ENCODE assay signal across 8 cellular contexts in the genomic region with DNA sequence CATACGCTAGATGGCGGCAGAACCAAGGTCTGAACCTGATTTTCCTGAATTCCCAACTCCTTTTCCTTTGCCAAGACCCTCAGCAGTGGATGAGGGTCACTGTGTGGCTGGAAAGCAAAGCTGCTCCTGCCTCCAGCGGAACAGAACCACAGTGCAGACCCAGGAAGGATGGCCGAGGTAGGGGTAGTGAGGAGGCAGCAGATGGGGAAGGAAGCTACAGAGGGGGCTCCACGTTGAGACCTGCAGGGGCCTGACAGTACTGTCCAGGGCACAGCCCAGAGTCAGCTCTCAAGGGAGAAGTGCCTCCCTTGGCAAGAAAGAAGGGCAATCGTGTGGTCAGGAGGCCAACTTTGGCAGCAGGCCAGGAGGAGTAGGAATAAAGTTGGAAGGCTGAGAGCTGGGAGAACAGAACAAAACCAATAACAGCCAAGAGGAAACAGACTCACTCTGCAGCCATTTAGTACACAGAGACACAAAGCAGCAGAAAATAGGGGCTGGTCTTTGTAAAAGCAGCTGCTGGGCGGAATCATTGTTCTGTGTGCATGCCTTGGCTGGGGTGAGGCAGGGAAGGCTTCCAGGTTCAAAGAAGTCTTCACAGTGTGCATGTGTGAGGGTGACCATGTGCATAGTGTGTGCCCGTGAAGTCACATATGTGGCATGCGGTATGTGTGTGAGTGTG. TPM values are rescaled to one million over a fixed set of nuclear protein-coding genes. Genes with fewer than 3 reads are reported as not detected.
DNase-seq lines count a peak whose midpoint lies in the region; ATAC-seq and TF ChIP-seq lines count a peak whose summit lies in the region.

No MANE protein-coding gene starts in this region.

- no peak for TF ChIP-seq POLR2A in upper lobe of left lung (IDR thresholded peaks at IDR 0.05)

- no peak overlapping the region for H3K4me3 ChIP-seq in ectodermal cell (ENCODE audit: insufficient read depth, low read depth, low read length)
- no peak overlapping the region for H3K4me3 ChIP-seq in lung
- no peak overlapping the region for H3K4me3 ChIP-seq in upper lobe of left lung

- DNase-seq in Caki2 (ENCODE audit: low read depth) (peak; percentile 33), NCI-H345 (lab: John Stamatoyannopoulos, UW) (peak; percentile 37), lung (ENCODE audit: low spot score) (peak; percentile 63), upper lobe of left lung (peak in 1 of 2 donors; percentile 76), DMS79 treated with DMSO at 0.1 percent for 48 hours (lab: John Stamatoyannopoulos, UW) (no peak), SKM-1 treated with dmso at 0.1 percent for 144 hours (lab: John Stamatoyannopoulos, UW; ENCODE audit: unreplicated experiment) (no peak)

- ATAC-seq in lung (ENCODE audit: insufficient read depth, low FRiP score): peak; percentile 39
- peak; percentile 57 to 81 for ATAC-seq in upper lobe of left lung (ENCODE audit: low FRiP score in 2 of 2)
- ATAC-seq in GM19467 (IDR thresholded peaks at IDR 0.05; ENCODE audit: unreplicated experiment): no peak

- H3K9me3 ChIP-seq in ectodermal cell (ENCODE audit: control insufficient read depth, low read length) (no peaks in the 10 kb centered on the region), lung (ENCODE audit: control insufficient read depth in 2 of 2, insufficient read depth in 1 of 2, low read length in 1 of 2) (no peaks in the 10 kb centered on the region), upper lobe of left lung (no peaks in the 10 kb centered on the region)

- TF ChIP-seq CTCF in lung (IDR thresholded peaks at IDR 0.05; ENCODE audit: control extremely low read depth, extremely low read depth) (no peak), upper lobe of left lung (IDR thresholded peaks at IDR 0.05) (peak; percentile 9 to 53 (median 31))

- H3K27me3 ChIP-seq in ectodermal cell (ENCODE audit: control insufficient read depth, insufficient read depth, low read length, poor library complexity, severe bottlenecking) (no peaks in the 10 kb centered on the region), lung (ENCODE audit: control insufficient read depth, insufficient read depth) (no peaks in the 10 kb centered on the region), upper lobe of left lung (no peaks in the 10 kb centered on the region)

- in situ Hi-C loops in Caki2 (cut with HindIII; ENCODE audit: low pct_unique_long_range_greater_than_20kb, low sequenced_read_pairs): no loop called here

- H3K36me3 ChIP-seq in ectodermal cell (ENCODE audit: control insufficient read depth, insufficient read depth, low read length): no peaks in the 10 kb centered on the region
- H3K36me3 ChIP-seq in lung (ENCODE audit: control insufficient read depth in 2 of 2, insufficient read depth in 2 of 2, low read length in 2 of 2): no peaks in the 10 kb centered on the region
- H3K36me3 ChIP-seq in upper lobe of left lung: peaks cover 0 to 10% (median 4%) of the 10 kb centered on the region in 4 donors

- 56 to 59% methylated on average over 9 of the region's 9 CpGs for WGBS in ectodermal cell, 2 experiments
- WGBS in lung, 2 donors: 31 to 32% methylated on average over 9 of the region's 9 CpGs
- 30% methylated on average over 9 of the region's 9 CpGs for WGBS in upper lobe of left lung, 2 donors

- peak overlapping the region; percentile 60 for H3K27ac ChIP-seq in ectodermal cell (ENCODE audit: insufficient read depth, low read depth, low read length, poor library complexity, severe bottlenecking)
- H3K27ac ChIP-seq in lung (ENCODE audit: low read depth in 1 of 2, low read length in 1 of 2): peak overlapping the region in 1 of 2 donors; percentile 37
- H3K27ac ChIP-seq in upper lobe of left lung: peak overlapping the region; percentile 4 to 58 (median 20)

- TF ChIP-seq EP300 in upper lobe of left lung (IDR thresholded peaks at IDR 0.05): no peak

- peaks cover 18% of the 10 kb centered on the region for H3K4me1 ChIP-seq in ectodermal cell (ENCODE audit: control insufficient read depth, insufficient read depth, low read length)
- H3K4me1 ChIP-seq in lung (ENCODE audit: control insufficient read depth in 2 of 2, insufficient read depth in 2 of 2, low read length in 2 of 2): peaks cover 3 to 6% of the 10 kb centered on the region in 2 donors
- peaks cover 18 to 23% (median 19%) of the 10 kb centered on the region in 4 donors for H3K4me1 ChIP-seq in upper lobe of left lung

RNA-seq across cellular contexts. Expression of a gene that starts 3.1 kb away (rescaled TPM):
- total RNA-seq in Caki2 (2014; rRNA removed; shearing (Covaris generic); ENCODE audit: low replicate concordance): not detected in 2 replicates
- polyA plus RNA-seq in ectodermal cell (2013, experiment 1 of 4): not detected
- polyA plus RNA-seq in ectodermal cell (2013, experiment 2 of 4): 0.18 TPM
- not detected for polyA plus RNA-seq in ectodermal cell (2013, experiment 3 of 4)
- polyA plus RNA-seq in ectodermal cell (2013, experiment 4 of 4): not detected
- total RNA-seq in lung: 1 to 10 TPM; 1.3 to 1.5 TPM
- polyA plus RNA-seq in lung: 1 to 10 TPM in 1 of 2 donors, under 1 TPM in 1; 0.33 to 1.5 TPM
- total RNA-seq in upper lobe of left lung: 1 to 10 TPM in 5 of 6 donors, under 1 TPM in 1; 0.30 to 3.1 (median 1.6) TPM

RNA-seq across cellular contexts. Expression of a gene that starts 40.5 kb away (rescaled TPM):
- 26.9 and 33.1 TPM in 2 replicates for total RNA-seq in Caki2 (2014; rRNA removed; shearing (Covaris generic); ENCODE audit: low replicate concordance)
- 33.1 TPM for polyA plus RNA-seq in ectodermal cell (2013, experiment 1 of 4)
- polyA plus RNA-seq in ectodermal cell (2013, experiment 2 of 4): 38.3 TPM
- 32.5 TPM for polyA plus RNA-seq in ectodermal cell (2013, experiment 3 of 4)
- polyA plus RNA-seq in ectodermal cell (2013, experiment 4 of 4): 36.2 TPM
- total RNA-seq in lung (10 to 100 TPM; 40.5 to 42.5 TPM), upper lobe of left lung (10 to 100 TPM; 16.5 to 55.5 (median 37.4) TPM)
- 10 to 100 TPM; 24.3 to 51.0 TPM for polyA plus RNA-seq in lung

Comparison
In these comparisons a context has a peak if more than half of its experiments do, and no peak if none do; other contexts are left out.
1. DNase-seq: peak in Caki2 (single experiment), NCI-H345 (single experiment) and lung (single experiment); none in DMS79 treated with DMSO at 0.1 percent for 48 hours (single experiment) and SKM-1 treated with dmso at 0.1 percent for 144 hours (single experiment).